ENCODE assay signal across 21 cellular contexts in genomic region chr1:51551848-51552296, GRCh38. TPM values are rescaled to one million over a fixed set of nuclear protein-coding genes. Genes with fewer than 3 reads are reported as not detected.
DNase-seq lines count a peak whose midpoint lies in the region; ATAC-seq, FAIRE-seq and TF ChIP-seq lines count a peak whose summit lies in the region.
"Had no signal": no experiment of that assay in that cellular context is flagged by ENCODE, and none has a peak within 500 bp of the region (broad histone marks: within the 10 kb centered on the region; RNA-seq: fewer than 3 reads in every experiment).

No MANE protein-coding gene starts in this region.

- H3K27me3 ChIP-seq in Panc1 (ENCODE audit: control insufficient read depth, insufficient read depth, low read length) (no peaks in the 10 kb centered on the region), pancreas (no peaks in the 10 kb centered on the region)

- WGBS in pancreas, 2 donors = 40% methylated on average over 5 of the region's 5 CpGs

- in situ Hi-C loops in Panc1 (cut with HindIII; ENCODE audit: low pct_unique_long_range_greater_than_20kb, low sequenced_read_pairs) = no loop called here

- no peak for DNase-seq in activated CD4-positive, CD25-positive, alpha-beta regulatory T cell (lab: John Stamatoyannopoulos, UW)
- no peak for DNase-seq in Panc1 (ENCODE audit: low read depth, low spot score)
- peak in 1 of 6 donors; percentile 38 for DNase-seq in pancreas
- no peak for DNase-seq in cerebellar nuclear complex (lab: John Stamatoyannopoulos, UW)
- DNase-seq: activated CD4-positive, alpha-beta T cell treated with anti-CD3 and anti-CD28 coated beads for 48 hours; activated T-cell treated with anti-CD3 and anti-CD28 coated beads for 4 hours; DMS79 treated with DMSO at 0.1 percent for 48 hours; endodermal cell; hippocampal formation; IMR-90; kidney; NCI-H2081 treated with DMSO at 0.1 percent for 48 hours; NCI-H526; retina; SK-N-SH; T-helper 9 cell had no signal

- no peaks in the 10 kb centered on the region for H3K36me3 ChIP-seq in Panc1 (ENCODE audit: control insufficient read depth, insufficient read depth, low read length)
- no peaks in the 10 kb centered on the region for H3K36me3 ChIP-seq in pancreas

- H3K27ac ChIP-seq in Panc1 (ENCODE audit: low read length) (peak overlapping the region; percentile 52), pancreas (no peak overlapping the region)
- H3K27ac ChIP-seq: A549 had no signal

- no TSS peak for BruUV-seq in Panc1 (replicated peaks; lab: Mats Ljungman, UMichigan)

- POLR2A ChIA-PET in Panc1 (lab: Charles Lee) = no interaction called here

- intact Hi-C loops in Panc1 (cut with micrococcal nuclease; ENCODE audit: unreplicated experiment) = no loop called here
- intact Hi-C loops in pancreas (cut with DNase I) = no loop called here

- TF ChIP-seq CTCF in Panc1 (IDR thresholded peaks at IDR 0.05) (no peak), pancreas (IDR thresholded peaks at IDR 0.05) (no peak)

- peak; percentile 38 to 51 for ATAC-seq in activated CD4-positive, CD25-positive, alpha-beta regulatory T cell treated with anti-CD3 and anti-CD28 coated beads, Interleukin-2, amount 50 U/mL, for 24 hours
- ATAC-seq in GM19351 (IDR thresholded peaks at IDR 0.05; ENCODE audit: unreplicated experiment) (peak; percentile 49), Panc1 (peak; percentile 57), pancreas (peak; percentile 65 to 85 (median 70)), GM21619 (IDR thresholded peaks at IDR 0.05; ENCODE audit: unreplicated experiment) (no peak), HG03432 (IDR thresholded peaks at IDR 0.05; ENCODE audit: unreplicated experiment) (no peak)
- ATAC-seq: A549 had no signal

- CTCF ChIA-PET in Panc1 (lab: Charles Lee) = no interaction called here

- peaks cover 7% of the 10 kb centered on the region for H3K4me1 ChIP-seq in Panc1 (ENCODE audit: control insufficient read depth, insufficient read depth, low read length)
- H3K4me1 ChIP-seq in pancreas = no peaks in the 10 kb centered on the region
- H3K4me1 ChIP-seq: A549 had no signal

- H3K4me3 ChIP-seq in Panc1 (ENCODE audit: low read depth in 2 of 2, low read length in 2 of 2) (no peak overlapping the region), pancreas (no peak overlapping the region)
- H3K4me3 ChIP-seq: A549 had no signal

- H3K9me3 ChIP-seq in Panc1 (ENCODE audit: control insufficient read depth, insufficient read depth, low read depth, low read length) (no peaks in the 10 kb centered on the region), pancreas (no peaks in the 10 kb centered on the region)
- H3K9me3 ChIP-seq: A549, SK-N-SH had no signal

- no peak for FAIRE-seq in pancreas (lab: Jason Lieb, UNC)
- FAIRE-seq: A549, kidney had no signal

RNA-seq across cellular contexts. Expression of gene EPS15, which starts 32.8 kb away (rescaled TPM):
- 54.4 TPM for total RNA-seq in Panc1 (2021; ENCODE audit: unreplicated experiment)
- 15.4 TPM for polyA plus RNA-seq in Panc1 (2012; ENCODE audit: insufficient read length)
- 10 to 100 TPM; 23.4 to 42.0 (median 28.4) TPM for total RNA-seq in pancreas
- 10 to 100 TPM in 1 of 2 donors, 1 to 10 TPM in 1; 9.9 to 15.6 TPM for polyA plus RNA-seq in pancreas

Comparison
In these comparisons a context has a peak if more than half of its experiments do, and no peak if none do; other contexts are left out.
1. ATAC-seq: peak in activated CD4-positive, CD25-positive, alpha-beta regulatory T cell treated with anti-CD3 and anti-CD28 coated beads, Interleukin-2, amount 50 U/mL, for 24 hours (2 of 2), GM19351 (single experiment), Panc1 (single experiment) and pancreas (4 of 4); none in GM21619 (single experiment) and HG03432 (single experiment).